In genomic region chr9:16690628-16691027, GRCh38 we compare ENCODE assay signal across 19 cellular contexts.
"Had no signal": no experiment of that assay in that cellular context is flagged by ENCODE, and none has a peak within 500 bp of the region (broad histone marks: within the 10 kb centered on the region; RNA-seq: fewer than 3 reads in every experiment).

No MANE protein-coding gene starts in this region.

- FAIRE-seq: colon, kidney had no signal

- H3K36me3 ChIP-seq: left ventricle myocardium inferior, lower lobe of right lung, neutrophil, spleen had no signal

- H3K27me3 ChIP-seq: foreskin keratinocyte, hepatocyte, neutrophil, spleen had no signal

- H3K27me3 Mint-ChIP-seq: dendritic cell treated with granulocyte-macrophage colony-stimulating factor and Interleukin-4, amounts not matched to agents 40 ng/mL and 50 ng/mL, for 4 days; memory B cell; stimulated activated naive B cell treated with anti-CD40 and anti-IgM and Interleukin-4, amounts not matched to agents 10 μg/mL and 1 μg/mL and 100 μg/mL, for 72 hours had no signal

- H3K4me3 ChIP-seq: hepatocyte, left ventricle myocardium inferior, lower lobe of right lung, spleen had no signal

- H3K9me3 ChIP-seq: left ventricle myocardium inferior, lower lobe of right lung, neutrophil, spleen had no signal

- H3K4me3 Mint-ChIP-seq: dendritic cell treated with granulocyte-macrophage colony-stimulating factor and Interleukin-4, amounts not matched to agents 40 ng/mL and 50 ng/mL, for 4 days; memory B cell; naive B cell; nephron progenitor cell; stimulated activated naive B cell treated with anti-CD40 and anti-IgM and Interleukin-4, amounts not matched to agents 10 μg/mL and 1 μg/mL and 100 μg/mL, for 72 hours had no signal

- H2AFZ ChIP-seq: hepatocyte had no signal

- H3K9me3 Mint-ChIP-seq: dendritic cell treated with granulocyte-macrophage colony-stimulating factor and Interleukin-4, amounts not matched to agents 40 ng/mL and 50 ng/mL, for 4 days; nephron progenitor cell had no signal

- H3K4me1 Mint-ChIP-seq: memory B cell; naive B cell; stimulated activated naive B cell treated with anti-CD40 and anti-IgM and Interleukin-4, amounts not matched to agents 10 μg/mL and 1 μg/mL and 100 μg/mL, for 72 hours had no signal

- H3K27ac Mint-ChIP-seq: dendritic cell treated with granulocyte-macrophage colony-stimulating factor and Interleukin-4, amounts not matched to agents 40 ng/mL and 50 ng/mL, for 4 days; memory B cell; naive B cell; nephron progenitor cell; stimulated activated naive B cell treated with anti-CD40 and anti-IgM and Interleukin-4, amounts not matched to agents 10 μg/mL and 1 μg/mL and 100 μg/mL, for 72 hours had no signal

- H3K4me2 ChIP-seq: hepatocyte had no signal

- H3K4me1 ChIP-seq: foreskin keratinocyte, spleen had no signal

- H3K36me3 Mint-ChIP-seq: memory B cell; naive B cell; stimulated activated naive B cell treated with anti-CD40 and anti-IgM and Interleukin-4, amounts not matched to agents 10 μg/mL and 1 μg/mL and 100 μg/mL, for 72 hours had no signal

- DNase-seq: foreskin keratinocyte; head of caudate nucleus; kidney; left cardiac atrium; left ventricle myocardium inferior; lower lobe of right lung; naive B cell; nephron progenitor cell; spleen; stimulated activated CD4-positive, alpha-beta T cell treated with anti-CD3 and anti-CD28 coated beads, Interleukin-15, amount 100 ng/mL, for 24 hours; stimulated activated CD4-positive, alpha-beta T cell treated with anti-CD3 and anti-CD28 coated beads, Interleukin-1b, Interleukin-23, amount 100 ng/mL, for 48 hours; stimulated activated CD4-positive, alpha-beta T cell treated with anti-CD3 and anti-CD28 coated beads, Interleukin-4, amount 100 ng/mL, for 24 hours; stimulated activated naive B cell treated with anti-CD40 and anti-IgM and Interleukin-4, amounts not matched to agents 10 μg/mL and 1 μg/mL and 100 μg/mL, for 72 hours; trophoblast cell had no signal

- ATAC-seq: foreskin keratinocyte; left cardiac atrium; lower lobe of right lung; stimulated activated naive B cell treated with anti-CD40 and anti-IgM and Interleukin-4, amounts not matched to agents 10 μg/mL and 1 μg/mL and 100 μg/mL, for 72 hours had no signal

- H3K27ac ChIP-seq: foreskin keratinocyte, left ventricle myocardium inferior, lower lobe of right lung, neutrophil, spleen had no signal
